ENCODE assay signal across 33 cellular contexts in the genomic region with DNA sequence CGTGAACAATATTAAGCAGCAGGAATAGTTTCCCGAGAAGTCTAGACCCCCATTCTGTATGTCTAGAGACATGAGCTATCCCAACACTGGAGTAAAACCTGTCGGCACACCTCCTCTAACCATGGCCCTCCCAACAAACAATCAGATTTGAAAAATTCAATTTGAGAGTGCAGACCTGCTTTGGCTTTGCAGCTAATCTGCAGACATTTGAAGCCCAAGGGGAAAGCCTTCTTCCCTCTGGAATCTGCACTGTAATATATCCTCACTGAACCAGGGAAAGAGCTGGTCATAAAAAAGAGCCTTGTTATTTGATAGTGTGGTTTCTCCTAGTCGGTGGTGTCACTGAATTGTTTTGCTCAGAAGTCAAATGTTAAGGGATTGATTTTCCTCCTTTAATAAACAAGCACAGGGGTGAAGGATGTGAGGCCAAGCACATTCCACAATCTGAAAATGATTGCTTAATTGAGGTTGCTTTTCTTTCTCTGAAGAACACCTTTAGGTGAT. TPM values are rescaled to one million over a fixed set of nuclear protein-coding genes. Genes with fewer than 3 reads are reported as not detected.
"Had no signal": no experiment of that assay in that cellular context is flagged by ENCODE, and none has a peak within 500 bp of the region (broad histone marks: within the 10 kb centered on the region; RNA-seq: fewer than 3 reads in every experiment).

No MANE protein-coding gene starts in this region.

- H3K4me3 ChIP-seq: ascending aorta, body of pancreas, breast epithelium, MG63, Peyer's patch, SJSA1 had no signal

- DNase-seq: activated CD4-positive, alpha-beta T cell treated with anti-CD3 and anti-CD28 coated beads, Interleukin-2, amount 10 ng/mL, durations not matched to agents 24 days and 14 days; activated CD4-positive, alpha-beta T cell treated with anti-CD3 and anti-CD28 coated beads, Interleukin-2, amount 50 U/mL, for 4 hours; activated CD8-positive, alpha-beta T cell treated with anti-CD3 and anti-CD28 coated beads for 36 hours; activated gamma-delta T cell; activated naive CD4-positive, alpha-beta T cell treated with Interleukin-2 at 50 U/mL for 16 hours; activated naive CD8-positive, alpha-beta T cell treated with anti-CD3 and anti-CD28 coated beads, Interleukin-2, amount 10 ng/mL, durations not matched to agents 7 days and 5 days; activated T-cell treated with anti-CD3 and anti-CD28 coated beads, Interleukin-2, amount 50 U/mL, for 1 hour; amygdala; body of pancreas; caudate nucleus; cerebellar nuclear complex; Kasumi-1; KG1; MG63; NCI-H1048; NCI-H1105 treated with DMSO at 0.1 percent for 48 hours; NCI-H1694; NCI-H1930; NCI-H2081 treated with DMSO at 0.1 percent for 48 hours; NCI-H510A; NCI-H526; PC-3; Peyer's patch; RPMI8226; SHP77 treated with DMSO at 0.1 percent for 48 hours; T1000 had no signal

- H3K27ac ChIP-seq: ascending aorta, body of pancreas, breast epithelium, Peyer's patch, SJSA1 had no signal

- H3K9me3 ChIP-seq: ascending aorta, body of pancreas, MG63, Peyer's patch, SJSA1 had no signal

- H3K36me3 ChIP-seq: ascending aorta, breast epithelium, MG63, Peyer's patch, SJSA1 had no signal

- H3K4me1 ChIP-seq: ascending aorta, body of pancreas, breast epithelium, Peyer's patch, SJSA1 had no signal

- H3K27me3 ChIP-seq: ascending aorta, body of pancreas, MG63, Peyer's patch, SJSA1 had no signal

- ATAC-seq: activated CD8-positive, alpha-beta T cell treated with anti-CD3 and anti-CD28 coated beads for 36 hours; body of pancreas; PC-3 had no signal

RNA-seq across cellular contexts. Expression of gene KLHL34, which starts 44.6 kb away (rescaled TPM):
- total RNA-seq: ascending aorta, body of pancreas, PC-3, SJSA1 had no signal

RNA-seq across cellular contexts. Expression of gene SMPX, which starts 55.1 kb away (rescaled TPM):
- total RNA-seq: activated CD4-positive, alpha-beta T cell treated with anti-CD3 and anti-CD28 coated beads, Interleukin-2, amount 10 ng/mL, durations not matched to agents 24 days and 14 days; activated CD8-positive, alpha-beta memory T cell treated with anti-CD3 and anti-CD28 coated beads for 36 hours; activated CD8-positive, alpha-beta T cell treated with anti-CD3 and anti-CD28 coated beads for 36 hours; activated naive CD8-positive, alpha-beta T cell treated with anti-CD3 and anti-CD28 coated beads, Interleukin-2, amount 10 ng/mL, durations not matched to agents 7 days and 5 days; activated T-helper 2 cell treated with anti-CD3 and anti-CD28 coated beads, Interferon-gamma antibody, Interleukin-2, Interleukin-4, amounts not matched to agents 10 μg/mL and 5 μg/mL and 100 μg/mL, durations not matched to agents 14 hours and 24 hours and 36 hours; ascending aorta; body of pancreas; PC-3; Peyer's patch; SJSA1; T-helper 1 cell treated with Interleukin-12 subunit alpha and Interleukin-12 subunit beta and Interleukin-4 antibody, amounts not matched to agents 30 ng/mL and 1 ng/mL, for 36 hours; T-helper 2 cell treated with Interferon-gamma antibody and Interleukin-4, amounts not matched to agents 100 ng/mL and 5 ng/mL, for 36 hours had no signal
